ENCODE assay signal across 16 cellular contexts in genomic region chr12:26918321-26919215, GRCh38. TPM values are rescaled to one million over a fixed set of nuclear protein-coding genes. Genes with fewer than 3 reads are reported as not detected.
DNase-seq lines count a peak whose midpoint lies in the region; FAIRE-seq and TF ChIP-seq lines count a peak whose summit lies in the region.
"Had no signal": no experiment of that assay in that cellular context is flagged by ENCODE, and none has a peak within 500 bp of the region (broad histone marks: within the 10 kb centered on the region; RNA-seq: fewer than 3 reads in every experiment).

No MANE protein-coding gene starts in this region.

- POLR2A ChIA-PET in AG04450 (lab: Yijun Ruan, JAX) = no interaction called here
- POLR2A ChIA-PET in PC-9 (lab: Charles Lee; ENCODE audit: unreplicated experiment) = no interaction called here
- POLR2A ChIA-PET in endothelial cell of umbilical vein (lab: Charles Lee) = no interaction called here

- H3K27me3 ChIP-seq in AG04450 (ENCODE audit: control insufficient read depth, insufficient read depth, low read length) (no peaks in the 10 kb centered on the region), PC-9 (ENCODE audit: insufficient read depth, low read depth) (no peaks in the 10 kb centered on the region), endothelial cell of umbilical vein (ENCODE audit: control insufficient read depth in 2 of 2, insufficient read depth in 2 of 2, low read length in 2 of 2) (no peaks in the 10 kb centered on the region), stomach (no peaks in the 10 kb centered on the region)

- no peak overlapping the region for H3K9ac ChIP-seq in endothelial cell of umbilical vein (replicated peaks; ENCODE audit: extremely low read depth, insufficient read depth, low read length)

- H3K79me2 ChIP-seq in PC-9 (ENCODE audit: low read depth) (no peaks in the 10 kb centered on the region), endothelial cell of umbilical vein (ENCODE audit: control insufficient read depth, insufficient read depth, low read length) (no peaks in the 10 kb centered on the region)

- CTCF ChIA-PET in AG04450 (lab: Charles Lee) (interaction anchor here (0.7 to 3.2 kb wide), 4 partner anchors 33 to 389 kb away, joined by 3 to 12 read pairs (median 4); no protein-coding TSS in a partner anchor), PC-9 (lab: Charles Lee) (interaction anchor here (0.6 kb wide), 1 partner anchor 87 kb away, joined by 3 read pairs; no protein-coding TSS in a partner anchor), endothelial cell of umbilical vein (lab: Charles Lee) (interaction anchor here (0.8 to 1.5 kb wide), 3 partner anchors 96 to 388 kb away, joined by 3 to 7 read pairs (median 3); no protein-coding TSS in a partner anchor)

- no peak overlapping the region for H3K27ac ChIP-seq in AG04450 (ENCODE audit: low read depth, low read length)
- peak overlapping the region; percentile 20; the same call in 1 of the 2 replicates for H3K27ac ChIP-seq in PC-9
- no peak overlapping the region for H3K27ac ChIP-seq in endothelial cell of umbilical vein (ENCODE audit: insufficient read depth, low read depth, low read length)
- H3K27ac ChIP-seq in stomach = no peak overlapping the region

- TF ChIP-seq EP300 in stomach (IDR thresholded peaks at IDR 0.05) = no peak

- WGBS in stomach, 5 donors = 85 to 94% (median 88%) methylated on average over 5 of the region's 5 CpGs

- no peaks in the 10 kb centered on the region for H3K4me1 ChIP-seq in PC-9 (replicated peaks; ENCODE audit: insufficient read depth)
- H3K4me1 ChIP-seq in endothelial cell of umbilical vein (ENCODE audit: control insufficient read depth, extremely low read depth, insufficient read depth, low read length) = peaks cover 3% of the 10 kb centered on the region
- peaks cover 0 to 6% (median 0%) of the 10 kb centered on the region in 4 donors for H3K4me1 ChIP-seq in stomach

- no peaks in the 10 kb centered on the region for H3K27me3 Mint-ChIP-seq in mesothelial cell of epicardium (ENCODE audit: low read depth)
- H3K27me3 Mint-ChIP-seq: activated B cell treated with CpG ODN at 0.5 μM for 24 hours; dendritic cell treated with granulocyte-macrophage colony-stimulating factor and Interleukin-4, amounts not matched to agents 40 ng/mL and 50 ng/mL, for 4 days had no signal

- H3K4me2 ChIP-seq in PC-9 = no peak overlapping the region
- no peak overlapping the region for H3K4me2 ChIP-seq in endothelial cell of umbilical vein (ENCODE audit: insufficient read depth, low read length)

- peaks cover 20% of the 10 kb centered on the region for H3K36me3 ChIP-seq in PC-9 (ENCODE audit: low read depth)
- H3K36me3 ChIP-seq in endothelial cell of umbilical vein (ENCODE audit: control insufficient read depth in 2 of 2, extremely low read depth in 1 of 2, insufficient read depth in 2 of 2, low read length in 2 of 2) = peaks cover 0 to 5% of the 10 kb centered on the region in 2 experiments
- H3K36me3 ChIP-seq in stomach = peaks cover 8 to 77% (median 57%) of the 10 kb centered on the region in 4 donors

- H3K27ac Mint-ChIP-seq in mesothelial cell of epicardium = peak overlapping the region; percentile 87
- H3K27ac Mint-ChIP-seq: activated B cell treated with CpG ODN at 0.5 μM for 24 hours; dendritic cell treated with granulocyte-macrophage colony-stimulating factor and Interleukin-4, amounts not matched to agents 40 ng/mL and 50 ng/mL, for 4 days had no signal

- H3K36me3 Mint-ChIP-seq in mesothelial cell of epicardium = peaks cover 33% of the 10 kb centered on the region

- TF ChIP-seq POLR2A in endothelial cell of umbilical vein (IDR thresholded peaks at IDR 0.05; ENCODE audit: low read depth, low read length) = no peak
- TF ChIP-seq POLR2A in stomach (IDR thresholded peaks at IDR 0.05) = no peak

- no peaks in the 10 kb centered on the region for H3K9me2 ChIP-seq in PC-9 (ENCODE audit: insufficient read depth)

- 0 out of 2 replicates have a peak, but pooled peaks cover 11% of the 10 kb centered on the region for H3F3A ChIP-seq in PC-9 (ENCODE audit: insufficient read depth, low read depth)

- H4K20me1 ChIP-seq in PC-9 (ENCODE audit: insufficient read depth) = no peaks in the 10 kb centered on the region
- no peaks in the 10 kb centered on the region for H4K20me1 ChIP-seq in endothelial cell of umbilical vein (replicated peaks; ENCODE audit: control insufficient read depth, extremely low read depth, insufficient read depth, low read length)

- no peaks in the 10 kb centered on the region for H3K9me3 Mint-ChIP-seq in mesothelial cell of epicardium
- H3K9me3 Mint-ChIP-seq: activated B cell treated with CpG ODN at 0.5 μM for 24 hours; dendritic cell treated with granulocyte-macrophage colony-stimulating factor and Interleukin-4, amounts not matched to agents 40 ng/mL and 50 ng/mL, for 4 days had no signal

- TF ChIP-seq CTCF in AG04450 (IDR thresholded peaks at IDR 0.05; ENCODE audit: low read depth, low read length) (peak; percentile 31), PC-9 (conservative IDR thresholded peaks at IDR 0.05) (0 out of 2 replicates have a peak, but pooled peaks have one; percentile 30), endothelial cell of umbilical vein (IDR thresholded peaks at IDR 0.05; ENCODE audit: extremely low read depth in 1 of 2, insufficient read depth in 1 of 2, low read depth in 1 of 2, low read length in 2 of 2) (no peak), mesothelial cell of epicardium (IDR thresholded peaks at IDR 0.05; ENCODE audit: unreplicated experiment) (no peak), stomach (IDR thresholded peaks at IDR 0.05) (no peak)

- H3K9me1 ChIP-seq in endothelial cell of umbilical vein (replicated peaks; ENCODE audit: control insufficient read depth, extremely low read depth, insufficient read depth, low read length) = no peaks in the 10 kb centered on the region

- dilution Hi-C loops in endothelial cell of umbilical vein (cut with MboI; ENCODE audit: extremely low pct_ligation_motif_present, low sequenced_read_pairs) = no loop called here

- peaks cover 27% of the 10 kb centered on the region for H3K4me1 Mint-ChIP-seq in mesothelial cell of epicardium
- H3K4me1 Mint-ChIP-seq: activated B cell treated with CpG ODN at 0.5 μM for 24 hours had no signal

- intact Hi-C loops in PC-9 (cut with micrococcal nuclease; ENCODE audit: unreplicated experiment) (no loop called here), endothelial cell of umbilical vein (cut with micrococcal nuclease) (no loop called here), stomach (cut with DNase I; ENCODE audit: low total_unique reads) (no loop called here)

- no peak overlapping the region for H2AFZ ChIP-seq in PC-9
- H2AFZ ChIP-seq in endothelial cell of umbilical vein (ENCODE audit: low read depth, low read length) = no peak overlapping the region

- DNase-seq in AG04450 (ENCODE audit: low read depth, low spot score) = no peak
- DNase-seq in PC-9 = peak in 1 of 2 experiments; percentile 37
- DNase-seq in endothelial cell of umbilical vein (ENCODE audit: low read depth, low spot score) = peak; percentile 30
- peak in 1 of 2 experiments; percentile 39 for DNase-seq in mesothelial cell of epicardium (ENCODE audit: low spot score in 2 of 2, unreplicated experiment in 2 of 2)
- no peak for DNase-seq in NCI-H82 treated with DMSO at 0.1 percent for 48 hours (lab: John Stamatoyannopoulos, UW; ENCODE audit: unreplicated experiment)
- no peak for DNase-seq in NCI-H1694 (lab: John Stamatoyannopoulos, UW)
- DNase-seq in stomach = no peak
- no peak for DNase-seq in putamen (ENCODE audit: low spot score)
- DNase-seq: activated B cell treated with CpG ODN at 0.5 μM for 24 hours; AML-193; H7; KG1; NCI-H2171; stimulated activated CD4-positive, alpha-beta T cell treated with anti-CD3 and anti-CD28 coated beads, Interleukin-1b, Interleukin-23, amount 100 ng/mL, for 48 hours; stimulated activated naive CD8-positive, alpha-beta T cell treated with anti-CD3 and anti-CD28 coated beads, Interleukin-15, Interleukin-2, amounts not matched to agents 100 U/mL and 50 U/mL, for 24 hours had no signal

- H3K4me3 Mint-ChIP-seq in mesothelial cell of epicardium = no peak overlapping the region
- H3K4me3 Mint-ChIP-seq: activated B cell treated with CpG ODN at 0.5 μM for 24 hours; dendritic cell treated with granulocyte-macrophage colony-stimulating factor and Interleukin-4, amounts not matched to agents 40 ng/mL and 50 ng/mL, for 4 days had no signal

- BruUV-seq in PC-9 (replicated peaks; lab: Mats Ljungman, UMichigan) (no TSS peak), endothelial cell of umbilical vein (replicated peaks; lab: Mats Ljungman, UMichigan) (no TSS peak)

- FAIRE-seq in endothelial cell of umbilical vein (lab: Jason Lieb, UNC) = peak; percentile 38

- no peaks in the 10 kb centered on the region for H3K9me3 ChIP-seq in AG04450 (ENCODE audit: control insufficient read depth, insufficient read depth, low read length)
- no peaks in the 10 kb centered on the region for H3K9me3 ChIP-seq in PC-9 (ENCODE audit: insufficient read depth, low read depth)
- no peaks in the 10 kb centered on the region for H3K9me3 ChIP-seq in endothelial cell of umbilical vein (replicated peaks; ENCODE audit: control insufficient read depth, insufficient read depth, low read length)
- no peaks in the 10 kb centered on the region for H3K9me3 ChIP-seq in stomach

- H3K4me3 ChIP-seq in AG04450 (ENCODE audit: low read depth, low read length) (no peak overlapping the region), PC-9 (no peak overlapping the region), endothelial cell of umbilical vein (replicated peaks in 1 of 3; ENCODE audit: insufficient read depth in 1 of 3, low read depth in 1 of 3, low read length in 3 of 3) (no peak overlapping the region), stomach (no peak overlapping the region)

RNA-seq across cellular contexts. Expression of gene INTS13, which starts 19.2 kb away (rescaled TPM):
- polyA plus RNA-seq in AG04450 (2011; rRNA removed) (21.3 and 38.3 TPM in 2 replicates), endothelial cell of umbilical vein (6.1 and 8.7 TPM in 2 replicates), stomach (10 to 100 TPM; 17.9 to 28.4 (median 23.5) TPM)
- 18.6 and 34.8 TPM in 2 replicates for polyA minus RNA-seq in AG04450 (2011; rRNA and poly(A)+ RNA removed)
- total RNA-seq in PC-9 (2021) (34.4 and 40.8 TPM in 2 replicates), endothelial cell of umbilical vein (25.5 and 35.9 TPM in 2 replicates), mesothelial cell of epicardium (23.3 to 26.1 TPM (median 25.5 TPM) in 3 replicates), stomach (10 to 100 TPM; 16.9 to 29.6 (median 18.7) TPM)
- polyA plus RNA-seq in endothelial cell of umbilical vein (2011; cell fraction: cytosol; rRNA removed) = 15.5 and 17.7 TPM in 2 replicates
- polyA plus RNA-seq in endothelial cell of umbilical vein (2011; cell fraction: nucleus; rRNA removed) = 13.8 and 21.8 TPM in 2 replicates
- 28.0 and 53.0 TPM in 2 replicates for polyA plus RNA-seq in endothelial cell of umbilical vein (2012)
- polyA minus RNA-seq in endothelial cell of umbilical vein = 14.1 and 24.5 TPM in 2 replicates
- polyA minus RNA-seq in endothelial cell of umbilical vein (2011; cell fraction: cytosol; rRNA and poly(A)+ RNA removed) = 70.4 TPM
- 18.6 and 36.6 TPM in 2 replicates for polyA minus RNA-seq in endothelial cell of umbilical vein (2011; cell fraction: nucleus; rRNA and poly(A)+ RNA removed)

RNA-seq across cellular contexts. Expression of gene FGFR1OP2, which starts 19.7 kb away (rescaled TPM):
- polyA plus RNA-seq in AG04450 (2011; rRNA removed) = 34.3 and 46.2 TPM in 2 replicates
- 15.9 and 27.8 TPM in 2 replicates for polyA minus RNA-seq in AG04450 (2011; rRNA and poly(A)+ RNA removed)
- 38.8 and 45.7 TPM in 2 replicates for total RNA-seq in PC-9 (2021)
- 47.3 and 49.3 TPM in 2 replicates for total RNA-seq in endothelial cell of umbilical vein
- 17.0 and 22.7 TPM in 2 replicates for polyA plus RNA-seq in endothelial cell of umbilical vein
- 26.9 and 28.7 TPM in 2 replicates for polyA plus RNA-seq in endothelial cell of umbilical vein (2011; cell fraction: cytosol; rRNA removed)
- polyA plus RNA-seq in endothelial cell of umbilical vein (2011; cell fraction: nucleus; rRNA removed) = 24.4 and 36.9 TPM in 2 replicates
- polyA plus RNA-seq in endothelial cell of umbilical vein (2012) = 49.4 and 57.1 TPM in 2 replicates
- 20.4 and 27.1 TPM in 2 replicates for polyA minus RNA-seq in endothelial cell of umbilical vein
- 19.2 TPM for polyA minus RNA-seq in endothelial cell of umbilical vein (2011; cell fraction: cytosol; rRNA and poly(A)+ RNA removed)
- polyA minus RNA-seq in endothelial cell of umbilical vein (2011; cell fraction: nucleus; rRNA and poly(A)+ RNA removed) = 21.4 and 22.9 TPM in 2 replicates
- 52.6 to 56.9 TPM (median 53.8 TPM) in 3 replicates for total RNA-seq in mesothelial cell of epicardium
- total RNA-seq in stomach = 10 to 100 TPM; 12.3 to 94.2 (median 66.1) TPM
- polyA plus RNA-seq in stomach = 10 to 100 TPM; 18.0 to 29.9 (median 23.3) TPM

Comparison
In these comparisons a context has a peak if more than half of its experiments do, and no peak if none do; other contexts are left out.
1. CTCF ChIP-seq: peak in AG04450 (single experiment) and PC-9 (single experiment); none in endothelial cell of umbilical vein (0 of 2), mesothelial cell of epicardium (single experiment) and stomach (0 of 7).